8 cellular contexts compared by ENCODE assay signal in genomic region chr3:153026026-153026425, GRCh38.
A peak's percentile ranks its signal among the peaks of the same experiment; 100 is the strongest.
DNase-seq lines count a peak whose midpoint lies in the region; ATAC-seq and TF ChIP-seq lines count a peak whose summit lies in the region.

No MANE protein-coding gene starts in this region.

- intact Hi-C loops in adrenal gland (cut with DNase I) = loop anchor here in 1 of 2 donors (10.0 kb wide), 1 partner anchor 749 kb away; no protein-coding TSS in a partner anchor

- H3K27me3 ChIP-seq in adrenal gland (no peaks in the 10 kb centered on the region), kidney epithelial cell (ENCODE audit: control insufficient read depth, insufficient read depth, low read length) (no peaks in the 10 kb centered on the region)

- TF ChIP-seq CTCF in adrenal gland (IDR thresholded peaks at IDR 0.05) (peak; percentile 39 to 62 (median 50)), kidney epithelial cell (IDR thresholded peaks at IDR 0.05; ENCODE audit: insufficient read depth, low read length, poor library complexity, severe bottlenecking) (peak; percentile 44)

- H3K27ac ChIP-seq in adrenal gland = no peak overlapping the region

- H3K4me3 ChIP-seq in adrenal gland (no peak overlapping the region), kidney epithelial cell (ENCODE audit: low read depth, low read length) (no peak overlapping the region)

- ATAC-seq in HG03520 (IDR thresholded peaks at IDR 0.05; ENCODE audit: unreplicated experiment) (no peak), GM19035 (IDR thresholded peaks at IDR 0.05; ENCODE audit: unreplicated experiment) (no peak)

- DNase-seq in NCI-H748 (lab: John Stamatoyannopoulos, UW; ENCODE audit: unreplicated experiment) (peak; percentile 32), NCI-H748 treated with DMSO at 0.1 percent for 48 hours (lab: John Stamatoyannopoulos, UW) (no peak), LHCN-M2 (ENCODE audit: low read depth) (peak; percentile 51), adrenal gland (no peak), kidney epithelial cell (ENCODE audit: low read depth) (no peak), HuH-7.5 (ENCODE audit: low spot score) (no peak)

- TF ChIP-seq POLR2A in adrenal gland (IDR thresholded peaks at IDR 0.05) = no peak

- H3K4me1 ChIP-seq in adrenal gland (replicated peaks in 1 of 2) = no peaks in the 10 kb centered on the region

- WGBS in adrenal gland, 4 donors = 46 to 59% (median 49%) methylated on average over 3 of the region's 3 CpGs

- H3K36me3 ChIP-seq in adrenal gland (replicated peaks in 1 of 2) (no peaks in the 10 kb centered on the region), kidney epithelial cell (ENCODE audit: control insufficient read depth, insufficient read depth, low read length) (no peaks in the 10 kb centered on the region)

- H3K9me3 ChIP-seq in adrenal gland (replicated peaks in 1 of 3) = no peaks in the 10 kb centered on the region

Comparison
In these comparisons a context has a peak if more than half of its experiments do, and no peak if none do; other contexts are left out.
1. DNase-seq: peak in NCI-H748 (single experiment) and LHCN-M2 (single experiment); none in NCI-H748 treated with DMSO at 0.1 percent for 48 hours (single experiment), adrenal gland (0 of 7), kidney epithelial cell (single experiment) and HuH-7.5 (single experiment).